Comparison of ENCODE assay signal across 35 cellular contexts in the genomic region with DNA sequence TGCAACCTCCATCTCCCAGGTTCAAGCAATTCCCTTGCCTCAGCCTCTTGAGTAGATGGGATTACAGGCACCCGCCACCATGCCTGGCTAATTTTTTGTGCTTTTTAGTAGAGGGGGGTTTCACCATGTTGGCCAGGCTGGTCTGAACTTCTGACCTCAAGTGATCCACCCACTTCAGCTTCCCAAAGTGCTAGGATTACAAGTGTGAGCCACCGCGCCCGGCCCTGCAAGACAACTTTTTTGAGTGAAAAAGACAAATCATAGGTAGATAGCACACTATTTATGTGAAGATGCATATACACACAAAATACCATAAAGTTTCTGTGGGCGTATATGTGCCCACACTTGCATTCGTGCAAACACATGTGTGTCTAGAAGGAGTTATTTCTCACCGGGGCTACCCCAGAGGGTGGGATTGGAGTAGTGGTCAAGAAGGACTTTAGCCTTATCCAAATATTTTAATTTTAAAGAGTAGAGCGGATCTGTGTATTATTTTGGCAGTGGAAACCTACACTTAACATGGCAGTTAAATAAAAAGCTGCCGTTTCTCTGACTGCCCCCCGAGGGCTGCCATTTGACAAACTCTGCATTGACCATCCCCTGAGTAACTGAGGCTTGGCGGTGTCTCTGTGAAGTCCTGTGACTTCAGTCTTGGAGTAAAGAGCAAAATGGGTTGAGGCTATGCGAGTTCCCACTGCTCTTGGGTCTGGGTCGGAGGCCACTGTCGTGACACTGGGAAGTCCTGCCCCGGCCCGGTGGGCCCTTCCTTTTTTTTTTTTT.
"Had no signal": no experiment of that assay in that cellular context is flagged by ENCODE, and none has a peak within 500 bp of the region (broad histone marks: within the 10 kb centered on the region; RNA-seq: fewer than 3 reads in every experiment).

No MANE protein-coding gene starts in this region.

- H3K9ac ChIP-seq: KMS-11 had no signal

- H3K27me3 ChIP-seq: MG63 had no signal

- H3K4me2 ChIP-seq: KMS-11 had no signal

- H3K9me3 ChIP-seq: MG63 had no signal

- H3K36me3 ChIP-seq: MG63 had no signal

- H3K4me3 ChIP-seq: MG63 had no signal

- DNase-seq: Karpas-422, Kasumi-1, KBM-7, KG1, MG63, MM.1S, MV-4-11, NCI-H1048, NCI-H1092, NCI-H1092 treated with DMSO at 0.1 percent for 48 hours, NCI-H1105, NCI-H1105 treated with DMSO at 0.1 percent for 48 hours, NCI-H1417, NCI-H1417 treated with DMSO at 0.1 percent for 48 hours, NCI-H1436, NCI-H1436 treated with DMSO at 0.1 percent for 48 hours, NCI-H146, NCI-H1694, NCI-H1694 treated with DMSO at 0.1 percent for 48 hours, NCI-H187, NCI-H187 treated with DMSO at 0.1 percent for 48 hours, NCI-H1930, NCI-H2029, NCI-H2029 treated with DMSO at 0.1 percent for 48 hours, NCI-H2081, NCI-H2081 treated with DMSO at 0.1 percent for 48 hours, NCI-H2107, NCI-H2171, NCI-H2171 treated with DMSO at 0.1 percent for 48 hours, NCI-H2227 treated with DMSO at 0.1 percent for 48 hours, NCI-H226, NCI-H345, NCI-H446, NCI-H446 treated with DMSO at 0.1 percent for 48 hours had no signal

- H3K27ac ChIP-seq: KMS-11 had no signal
